ENCODE assay signal across 8 cellular contexts in genomic region chr7:112407261-112407660, GRCh38.
"Had no signal": no experiment of that assay in that cellular context is flagged by ENCODE, and none has a peak within 500 bp of the region (broad histone marks: within the 10 kb centered on the region; RNA-seq: fewer than 3 reads in every experiment).

No MANE protein-coding gene starts in this region.

- H3K4me3 ChIP-seq: GM23248, HAP-1, K562 had no signal

- FAIRE-seq: HTR-8/SVneo, K562 had no signal

- DNase-seq: GM23248, GOT3, H7, HFFc6, IMR-90 had no signal

- H3K9me3 ChIP-seq: HAP-1 had no signal

- H3K27ac ChIP-seq: GM23248 had no signal

- H3K36me3 ChIP-seq: HAP-1 had no signal
